In genomic region chr17:7280519-7281073, GRCh38 we compare ENCODE assay signal across 8 cellular contexts. TPM values are rescaled to one million over a fixed set of nuclear protein-coding genes. Genes with fewer than 3 reads are reported as not detected.
DNase-seq lines count a peak whose midpoint lies in the region; ATAC-seq and TF ChIP-seq lines count a peak whose summit lies in the region.

No MANE protein-coding gene starts in this region.

- H4K20me1 ChIP-seq in BLaER1 treated with 17β-estradiol and CSF1 and Interleukin-3, amounts not matched to agents 10 nM and 100 nM: no peaks in the 10 kb centered on the region; a peak in 2 of 22 replicates
- H4K20me1 ChIP-seq in KMS-11 (ENCODE audit: insufficient read depth): no peaks in the 10 kb centered on the region
- no peaks in the 10 kb centered on the region for H4K20me1 ChIP-seq in neural cell (ENCODE audit: insufficient read depth)

- H3F3A ChIP-seq in neural cell (ENCODE audit: insufficient read depth, low read length, poor library complexity, severe bottlenecking): no peaks in the 10 kb centered on the region

- peak overlapping the region; percentile 98 to 100 (median 100) for H3K4me2 ChIP-seq in BLaER1 treated with 17β-estradiol and CSF1 and Interleukin-3, amounts not matched to agents 10 nM and 100 nM
- no peak overlapping the region for H3K4me2 ChIP-seq in KMS-11
- peak overlapping the region; percentile 84 for H3K4me2 ChIP-seq in neural cell (ENCODE audit: low read length)

- peaks cover 23% of the 10 kb centered on the region for H3K4me1 Mint-ChIP-seq in stimulated activated naive CD8-positive, alpha-beta T cell treated with anti-CD3 and anti-CD28 coated beads, Interleukin-15, Interleukin-2, amounts not matched to agents 100 ng/mL and 50 ng/mL, for 24 hours (ENCODE audit: low read depth)

- peaks cover 24 to 35% (median 26%) of the 10 kb centered on the region in 10 experiments for H3K4me1 ChIP-seq in BLaER1 treated with 17β-estradiol and CSF1 and Interleukin-3, amounts not matched to agents 10 nM and 100 nM
- no peaks in the 10 kb centered on the region for H3K4me1 ChIP-seq in KMS-11 (ENCODE audit: low read depth, poor library complexity, severe bottlenecking)

- no peaks in the 10 kb centered on the region for H3K9me3 Mint-ChIP-seq in stimulated activated naive CD8-positive, alpha-beta T cell treated with anti-CD3 and anti-CD28 coated beads, Interleukin-15, Interleukin-2, amounts not matched to agents 100 ng/mL and 50 ng/mL, for 24 hours

- H3K4me3 ChIP-seq in BLaER1 treated with 17β-estradiol and CSF1 and Interleukin-3, amounts not matched to agents 10 nM and 100 nM: peak overlapping the region; percentile 58 to 75 (median 64)
- H3K4me3 ChIP-seq in KMS-11 (IDR thresholded peaks at IDR 0.05; ENCODE audit: insufficient read depth, low read depth, low read length) (no peak overlapping the region), neural cell (ENCODE audit: low read length) (peak overlapping the region; percentile 60)

- DNase-seq in SHP77 (lab: John Stamatoyannopoulos, UW) (peak; percentile 86 to 90), activated gamma-delta T cell (lab: John Stamatoyannopoulos, UW) (peak; percentile 42), fibroblast of the conjunctiva (ENCODE audit: low read depth) (peak; percentile 57)

- H3K36me3 ChIP-seq in BLaER1 treated with 17β-estradiol and CSF1 and Interleukin-3, amounts not matched to agents 10 nM and 100 nM: no peaks in the 10 kb centered on the region
- H3K36me3 ChIP-seq in KMS-11 (ENCODE audit: insufficient read depth) (no peaks in the 10 kb centered on the region), neural cell (ENCODE audit: insufficient read depth, low read length) (no peaks in the 10 kb centered on the region)

- H3K9ac ChIP-seq in BLaER1 treated with 17β-estradiol and CSF1 and Interleukin-3, amounts not matched to agents 10 nM and 100 nM: peak overlapping the region; percentile 43 to 83 (median 71); a peak in 21 of 22 replicates
- H3K9ac ChIP-seq in KMS-11: no peak overlapping the region
- H3K9ac ChIP-seq in neural cell (ENCODE audit: low read length): no peak overlapping the region

- H3K36me3 Mint-ChIP-seq in stimulated activated naive CD8-positive, alpha-beta T cell treated with anti-CD3 and anti-CD28 coated beads, Interleukin-15, Interleukin-2, amounts not matched to agents 100 ng/mL and 50 ng/mL, for 24 hours (ENCODE audit: low read depth): no peaks in the 10 kb centered on the region

- H3K27me3 Mint-ChIP-seq in stimulated activated naive CD8-positive, alpha-beta T cell treated with anti-CD3 and anti-CD28 coated beads, Interleukin-15, Interleukin-2, amounts not matched to agents 100 ng/mL and 50 ng/mL, for 24 hours: peaks cover 16% of the 10 kb centered on the region

- H2AFZ ChIP-seq in KMS-11 (ENCODE audit: low read depth): peak overlapping the region; percentile 26; the same call in 1 of the 2 replicates
- H2AFZ ChIP-seq in neural cell (ENCODE audit: low read depth, low read length): no peak overlapping the region

- no peaks in the 10 kb centered on the region for H3K9me2 ChIP-seq in neural cell (ENCODE audit: insufficient read depth, low read length)

- TF ChIP-seq EP300 in neural cell (conservative IDR thresholded peaks at IDR 0.05; ENCODE audit: poor library complexity, severe bottlenecking): no peak

- H3K27ac Mint-ChIP-seq in stimulated activated naive CD8-positive, alpha-beta T cell treated with anti-CD3 and anti-CD28 coated beads, Interleukin-15, Interleukin-2, amounts not matched to agents 100 ng/mL and 50 ng/mL, for 24 hours: peak overlapping the region; percentile 85

- H3K79me2 ChIP-seq in KMS-11 (ENCODE audit: insufficient read depth, low read depth): no peaks in the 10 kb centered on the region
- no peaks in the 10 kb centered on the region for H3K79me2 ChIP-seq in neural cell (replicated peaks; ENCODE audit: insufficient read depth, low read length)

- TF ChIP-seq CTCF in KMS-11 (conservative IDR thresholded peaks at IDR 0.05; ENCODE audit: low read depth, low read length) (no peak), neural cell (IDR thresholded peaks at IDR 0.05; ENCODE audit: poor library complexity, severe bottlenecking) (peak; percentile 98)

- ATAC-seq in GM19467 (IDR thresholded peaks at IDR 0.05; ENCODE audit: unreplicated experiment): peak; percentile 62

- no peaks in the 10 kb centered on the region for H3K9me3 ChIP-seq in BLaER1 treated with 17β-estradiol and CSF1 and Interleukin-3, amounts not matched to agents 10 nM and 100 nM (replicated peaks in 1 of 11)
- H3K9me3 ChIP-seq in neural cell (ENCODE audit: low read length): no peaks in the 10 kb centered on the region

- H3K27me3 ChIP-seq in BLaER1 treated with 17β-estradiol and CSF1 and Interleukin-3, amounts not matched to agents 10 nM and 100 nM: peaks cover 7 to 16% (median 11%) of the 10 kb centered on the region in 11 experiments; a peak in 19 of 22 replicates
- no peaks in the 10 kb centered on the region for H3K27me3 ChIP-seq in KMS-11 (ENCODE audit: insufficient read depth, low read depth)
- peaks cover 31% of the 10 kb centered on the region for H3K27me3 ChIP-seq in neural cell (ENCODE audit: insufficient read depth, low read depth, low read length)

- peak overlapping the region; percentile 77 for H3K4me3 Mint-ChIP-seq in stimulated activated naive CD8-positive, alpha-beta T cell treated with anti-CD3 and anti-CD28 coated beads, Interleukin-15, Interleukin-2, amounts not matched to agents 100 ng/mL and 50 ng/mL, for 24 hours

- H3K27ac ChIP-seq in BLaER1 treated with 17β-estradiol and CSF1 and Interleukin-3, amounts not matched to agents 10 nM and 100 nM: peak overlapping the region in 10 of 11 experiments; percentile 18 to 85 (median 72); a peak in 19 of 22 replicates
- H3K27ac ChIP-seq in KMS-11 (no peak overlapping the region), neural cell (ENCODE audit: low read length) (no peak overlapping the region)

- TF ChIP-seq RAD21 in neural cell (conservative IDR thresholded peaks at IDR 0.05): peak; percentile 96

TF ChIP-seq in neural cell, 6 proteins besides CTCF, POLR2A, EP300 and RAD21:
- TF ChIP-seq EZH2 (IDR thresholded peaks at IDR 0.05; ENCODE audit: borderline replicate concordance, insufficient read depth, low read length, poor library complexity, severe bottlenecking): no peak
- TF ChIP-seq POLR2AphosphoS5 (IDR thresholded peaks at IDR 0.05): no peak
- TF ChIP-seq, protein P1, sequence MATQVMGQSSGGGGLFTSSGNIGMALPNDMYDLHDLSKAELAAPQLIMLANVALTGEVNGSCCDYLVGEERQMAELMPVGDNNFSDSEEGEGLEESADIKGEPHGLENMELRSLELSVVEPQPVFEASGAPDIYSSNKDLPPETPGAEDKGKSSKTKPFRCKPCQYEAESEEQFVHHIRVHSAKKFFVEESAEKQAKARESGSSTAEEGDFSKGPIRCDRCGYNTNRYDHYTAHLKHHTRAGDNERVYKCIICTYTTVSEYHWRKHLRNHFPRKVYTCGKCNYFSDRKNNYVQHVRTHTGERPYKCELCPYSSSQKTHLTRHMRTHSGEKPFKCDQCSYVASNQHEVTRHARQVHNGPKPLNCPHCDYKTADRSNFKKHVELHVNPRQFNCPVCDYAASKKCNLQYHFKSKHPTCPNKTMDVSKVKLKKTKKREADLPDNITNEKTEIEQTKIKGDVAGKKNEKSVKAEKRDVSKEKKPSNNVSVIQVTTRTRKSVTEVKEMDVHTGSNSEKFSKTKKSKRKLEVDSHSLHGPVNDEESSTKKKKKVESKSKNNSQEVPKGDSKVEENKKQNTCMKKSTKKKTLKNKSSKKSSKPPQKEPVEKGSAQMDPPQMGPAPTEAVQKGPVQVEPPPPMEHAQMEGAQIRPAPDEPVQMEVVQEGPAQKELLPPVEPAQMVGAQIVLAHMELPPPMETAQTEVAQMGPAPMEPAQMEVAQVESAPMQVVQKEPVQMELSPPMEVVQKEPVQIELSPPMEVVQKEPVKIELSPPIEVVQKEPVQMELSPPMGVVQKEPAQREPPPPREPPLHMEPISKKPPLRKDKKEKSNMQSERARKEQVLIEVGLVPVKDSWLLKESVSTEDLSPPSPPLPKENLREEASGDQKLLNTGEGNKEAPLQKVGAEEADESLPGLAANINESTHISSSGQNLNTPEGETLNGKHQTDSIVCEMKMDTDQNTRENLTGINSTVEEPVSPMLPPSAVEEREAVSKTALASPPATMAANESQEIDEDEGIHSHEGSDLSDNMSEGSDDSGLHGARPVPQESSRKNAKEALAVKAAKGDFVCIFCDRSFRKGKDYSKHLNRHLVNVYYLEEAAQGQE (IDR thresholded peaks at IDR 0.05; ENCODE audit: borderline replicate concordance): no peak
- TF ChIP-seq MXI1 (conservative IDR thresholded peaks at IDR 0.05; ENCODE audit: poor library complexity, severe bottlenecking): peak; percentile 12
- TF ChIP-seq SMC3 (conservative IDR thresholded peaks at IDR 0.05; ENCODE audit: poor library complexity): peak; percentile 96

RNA-seq across cellular contexts. Expression of gene SLC2A4, which starts 0.9 kb away (rescaled TPM):
- not detected in 2 replicates for polyA plus RNA-seq in neural cell
- not detected in 2 replicates for polyA minus RNA-seq in neural cell

RNA-seq across cellular contexts. Expression of gene YBX2, which starts 13.8 kb away (rescaled TPM):
- 1.8 and 2.1 TPM in 2 replicates for polyA plus RNA-seq in neural cell
- polyA minus RNA-seq in neural cell: 1.7 TPM in 2 replicates

RNA-seq across cellular contexts. Expression of gene CLDN7, which starts 18.3 kb away (rescaled TPM):
- 0.27 TPM in 1 of 2 replicates, not detected in the other for polyA plus RNA-seq in neural cell
- polyA minus RNA-seq in neural cell: not detected in 2 replicates

RNA-seq across cellular contexts. Expression of gene EIF5A, which starts 26.8 kb away (rescaled TPM):
- polyA plus RNA-seq in neural cell: 164 and 178 TPM in 2 replicates
- 129 and 130 TPM in 2 replicates for polyA minus RNA-seq in neural cell

RNA-seq across cellular contexts. Expression of gene ELP5, which starts 28.6 kb away (rescaled TPM):
- 82.7 and 99.5 TPM in 2 replicates for polyA plus RNA-seq in neural cell
- 39.4 and 40.3 TPM in 2 replicates for polyA minus RNA-seq in neural cell

Comparison
In these comparisons a context has a peak if more than half of its experiments do, and no peak if none do; other contexts are left out.
1. H3K27ac ChIP-seq: peak in BLaER1 treated with 17β-estradiol and CSF1 and Interleukin-3, amounts not matched to agents 10 nM and 100 nM (10 of 11); none in KMS-11 (single experiment) and neural cell (single experiment).
2. H3K9ac ChIP-seq: peak in BLaER1 treated with 17β-estradiol and CSF1 and Interleukin-3, amounts not matched to agents 10 nM and 100 nM (11 of 11); none in KMS-11 (single experiment) and neural cell (single experiment).
3. Peak in every context shown above with its lines, with median percentiles within 50 percentile points of each other: DNase-seq.